27 cellular contexts compared by ENCODE assay signal in the genomic region with DNA sequence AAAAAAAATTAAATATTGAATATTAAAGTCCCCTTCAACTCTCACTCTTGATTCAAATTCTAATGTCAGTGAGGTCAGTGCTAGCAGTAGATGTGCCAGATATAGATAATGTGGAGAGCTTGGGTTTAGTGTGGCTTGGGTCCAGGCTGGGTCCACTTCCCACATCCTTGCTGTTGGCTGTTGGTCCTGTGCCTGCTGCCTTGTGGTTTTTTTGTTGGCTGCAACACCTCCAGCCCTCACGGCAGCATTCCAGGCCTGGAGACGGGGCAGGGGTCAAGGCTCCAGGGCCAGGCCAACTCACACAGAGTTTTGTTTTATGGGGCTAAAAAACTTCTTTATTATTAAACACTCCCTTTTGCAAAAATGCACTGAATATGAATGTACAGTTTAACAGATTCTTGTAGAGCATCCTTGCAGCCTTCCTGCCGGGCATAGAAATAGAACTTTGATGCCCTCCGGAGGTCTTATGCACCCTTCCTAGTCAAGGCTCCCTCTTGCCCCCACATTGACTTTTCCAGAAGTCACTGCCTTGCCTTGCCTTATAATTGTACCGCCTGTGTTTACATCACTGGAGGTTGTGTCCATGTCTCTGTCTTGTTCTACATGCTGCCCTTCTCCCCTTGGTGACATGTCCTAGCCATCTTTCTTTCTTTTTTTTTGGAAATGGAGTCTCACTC. TPM values are rescaled to one million over a fixed set of nuclear protein-coding genes. Genes with fewer than 3 reads are reported as not detected.
A peak's percentile ranks its signal among the peaks of the same experiment; 100 is the strongest.
DNase-seq lines count a peak whose midpoint lies in the region; ATAC-seq and TF ChIP-seq lines count a peak whose summit lies in the region.
"Had no signal": no experiment of that assay in that cellular context is flagged by ENCODE, and none has a peak within 500 bp of the region (broad histone marks: within the 10 kb centered on the region; RNA-seq: fewer than 3 reads in every experiment).

No MANE protein-coding gene starts in this region.

- no peak for TF ChIP-seq CTCF in Panc1 (IDR thresholded peaks at IDR 0.05)

- H3K4me1 Mint-ChIP-seq in activated CD4-positive, alpha-beta T cell treated with anti-CD3 and anti-CD28 coated beads for 36 hours, result no peaks in the 10 kb centered on the region
- H3K4me1 Mint-ChIP-seq: H9 had no signal

- no peak overlapping the region for H3K27ac Mint-ChIP-seq in activated CD4-positive, alpha-beta T cell treated with anti-CD3 and anti-CD28 coated beads for 36 hours

- in situ Hi-C loops in Panc1 (cut with HindIII; ENCODE audit: low pct_unique_long_range_greater_than_20kb, low sequenced_read_pairs), result no loop called here

- H3K9me3 Mint-ChIP-seq in activated CD4-positive, alpha-beta T cell treated with anti-CD3 and anti-CD28 coated beads for 36 hours (ENCODE audit: low read depth), result no peaks in the 10 kb centered on the region
- H3K9me3 Mint-ChIP-seq: H9, immature natural killer cell had no signal

- H3K27me3 Mint-ChIP-seq in activated CD4-positive, alpha-beta T cell treated with anti-CD3 and anti-CD28 coated beads for 36 hours, result no peaks in the 10 kb centered on the region

- H3K36me3 ChIP-seq in Panc1 (ENCODE audit: control insufficient read depth, insufficient read depth, low read length), result no peaks in the 10 kb centered on the region
- H3K36me3 ChIP-seq: brain microvascular endothelial cell, ovary had no signal

- peaks cover 76% of the 10 kb centered on the region for H3K4me1 ChIP-seq in Panc1 (ENCODE audit: control insufficient read depth, insufficient read depth, low read length)

- BruUV-seq in Panc1 (replicated peaks; lab: Mats Ljungman, UMichigan), result no TSS peak

- peak overlapping the region; percentile 81 for H3K27ac ChIP-seq in Panc1 (ENCODE audit: low read length)
- H3K27ac ChIP-seq: BLaER1 treated with 17β-estradiol and CSF1 and Interleukin-3, amounts not matched to agents 10 nM and 100 nM; brain microvascular endothelial cell; epithelial cell of prostate; lower lobe of right lung; ovary; SK-N-MC; skin epidermis had no signal

- H3K9me3 ChIP-seq in Panc1 (ENCODE audit: control insufficient read depth, insufficient read depth, low read depth, low read length), result no peaks in the 10 kb centered on the region
- H3K9me3 ChIP-seq: BLaER1 treated with 17β-estradiol and CSF1 and Interleukin-3, amounts not matched to agents 10 nM and 100 nM; lower lobe of right lung; ovary had no signal

- no peak overlapping the region for H3K4me3 ChIP-seq in Panc1 (ENCODE audit: low read depth in 2 of 2, low read length in 2 of 2)
- H3K4me3 ChIP-seq: BLaER1 treated with 17β-estradiol and CSF1 and Interleukin-3, amounts not matched to agents 10 nM and 100 nM; lower lobe of right lung; ovary; SK-N-MC; skin epidermis had no signal

- no peaks in the 10 kb centered on the region for H3K36me3 Mint-ChIP-seq in activated CD4-positive, alpha-beta T cell treated with anti-CD3 and anti-CD28 coated beads for 36 hours (ENCODE audit: low read depth)

- POLR2A ChIA-PET in Panc1 (lab: Charles Lee), result no interaction called here
- POLR2A ChIA-PET in activated CD4-positive, alpha-beta T cell treated with anti-CD3 and anti-CD28 coated beads for 36 hours (lab: Charles Lee), result no interaction called here

- ATAC-seq in Panc1 (peak; percentile 50), HG02610 (IDR thresholded peaks at IDR 0.05; ENCODE audit: unreplicated experiment) (no peak)
- ATAC-seq in activated CD4-positive, alpha-beta T cell treated with anti-CD3 and anti-CD28 coated beads for 36 hours, result no peak
- ATAC-seq: lower lobe of right lung had no signal

- H3K4me3 Mint-ChIP-seq in activated CD4-positive, alpha-beta T cell treated with anti-CD3 and anti-CD28 coated beads for 36 hours, result no peak overlapping the region
- H3K4me3 Mint-ChIP-seq: H9, immature natural killer cell had no signal

- DNase-seq in AG08396 (ENCODE audit: low spot score) (peak; percentile 75), ELR (ENCODE audit: low read depth) (peak; percentile 36), Panc1 (ENCODE audit: low read depth, low spot score) (no peak), islet precursor cell (peak; percentile 51), DMS114 treated with DMSO at 0.1 percent for 48 hours (lab: John Stamatoyannopoulos, UW; ENCODE audit: unreplicated experiment) (no peak)
- no peak for DNase-seq in activated CD4-positive, alpha-beta T cell treated with anti-CD3 and anti-CD28 coated beads for 36 hours
- no peak for DNase-seq in activated CD8-positive, alpha-beta memory T cell treated with anti-CD3 and anti-CD28 coated beads, Interleukin-2, amount 50 U/mL, for 48 hours
- DNase-seq: activated CD4-positive, alpha-beta T cell treated with anti-CD3 and anti-CD28 coated beads for 4 hours; activated naive CD4-positive, alpha-beta T cell treated with anti-CD3 and anti-CD28 coated beads, Interleukin-2, amount 50 U/mL, for 16 hours; brain microvascular endothelial cell; dermis blood vessel endothelial cell; H9; head of caudate nucleus; immature natural killer cell; lower lobe of right lung; MM.1S; NCI-H1694 treated with DMSO at 0.1 percent for 48 hours; NCI-H69; OCI-M1; stimulated activated CD4-positive, alpha-beta T cell treated with anti-CD3 and anti-CD28 coated beads, Interleukin-4, amount 100 ng/mL, for 4 hours; stimulated activated CD8-positive, alpha-beta memory T cell treated with anti-CD3 and anti-CD28 coated beads, Interleukin-4, amount 100 ng/mL, for 48 hours had no signal

- CTCF ChIA-PET in Panc1 (lab: Charles Lee), result no interaction called here
- CTCF ChIA-PET in activated CD4-positive, alpha-beta T cell treated with anti-CD3 and anti-CD28 coated beads for 36 hours (lab: Charles Lee), result no interaction called here

- no peaks in the 10 kb centered on the region for H3K27me3 ChIP-seq in Panc1 (ENCODE audit: control insufficient read depth, insufficient read depth, low read length)
- H3K27me3 ChIP-seq: BLaER1 treated with 17β-estradiol and CSF1 and Interleukin-3, amounts not matched to agents 10 nM and 100 nM; brain microvascular endothelial cell; ovary had no signal

- intact Hi-C loops in Panc1 (cut with micrococcal nuclease; ENCODE audit: unreplicated experiment), result no loop called here
- intact Hi-C loops in activated CD4-positive, alpha-beta T cell treated with anti-CD3 and anti-CD28 coated beads for 36 hours (cut with DNase I, micrococcal nuclease), result no loop called here

RNA-seq across cellular contexts. Expression of a gene that starts 25.5 kb away (rescaled TPM):
- 26.5 TPM for total RNA-seq in Panc1 (2021; ENCODE audit: unreplicated experiment)
- 26.4 TPM for polyA plus RNA-seq in Panc1 (2012; ENCODE audit: insufficient read length)
- total RNA-seq in activated CD4-positive, alpha-beta T cell treated with anti-CD3 and anti-CD28 coated beads for 36 hours, result 10 to 100 TPM; 20.8 to 22.4 TPM

RNA-seq across cellular contexts. Expression of a gene that starts 36.6 kb away (rescaled TPM):
- 201 TPM for total RNA-seq in Panc1 (2021; ENCODE audit: unreplicated experiment)
- 233 TPM for polyA plus RNA-seq in Panc1 (2012; ENCODE audit: insufficient read length)
- 1 to 10 TPM; 7.1 to 9.6 TPM for total RNA-seq in activated CD4-positive, alpha-beta T cell treated with anti-CD3 and anti-CD28 coated beads for 36 hours

RNA-seq across cellular contexts. Expression of a gene that starts 45.7 kb away (rescaled TPM):
- 78.7 TPM for total RNA-seq in Panc1 (2021; ENCODE audit: unreplicated experiment)
- polyA plus RNA-seq in Panc1 (2012; ENCODE audit: insufficient read length), result 50.8 TPM
- total RNA-seq in activated CD4-positive, alpha-beta T cell treated with anti-CD3 and anti-CD28 coated beads for 36 hours, result 10 to 100 TPM; 29.2 to 35.1 TPM

RNA-seq across cellular contexts. Expression of a gene that starts 46.7 kb away (rescaled TPM):
- 40.0 TPM for total RNA-seq in Panc1 (2021; ENCODE audit: unreplicated experiment)
- polyA plus RNA-seq in Panc1 (2012; ENCODE audit: insufficient read length), result 20.3 TPM
- total RNA-seq in activated CD4-positive, alpha-beta T cell treated with anti-CD3 and anti-CD28 coated beads for 36 hours, result 1 to 10 TPM; 2.9 to 3.0 TPM
- polyA plus RNA-seq: immature natural killer cell had no signal

Comparison
In these comparisons a context has a peak if more than half of its experiments do, and no peak if none do; other contexts are left out.
1. DNase-seq: peak in AG08396 (single experiment), ELR (single experiment) and islet precursor cell (single experiment); none in Panc1 (single experiment), activated CD4-positive, alpha-beta T cell treated with anti-CD3 and anti-CD28 coated beads for 36 hours (single experiment), DMS114 treated with DMSO at 0.1 percent for 48 hours (single experiment) and activated CD8-positive, alpha-beta memory T cell treated with anti-CD3 and anti-CD28 coated beads, Interleukin-2, amount 50 U/mL, for 48 hours (single experiment).
2. RNA of a gene that starts 36.6 kb away (total RNA-seq): 201 TPM in Panc1 (single experiment); 7.1 to 9.6 TPM in activated CD4-positive, alpha-beta T cell treated with anti-CD3 and anti-CD28 coated beads for 36 hours; every median in the first group is over 10 times any median in the second.